In genomic region chr1:225822655-225823403, GRCh38 we compare ENCODE assay signal across 1 cellular context.
TF ChIP-seq lines count a peak whose summit lies in the region.

No MANE protein-coding gene starts in this region.

TF ChIP-seq in HepG2, 621 proteins besides CTCF, POLR2A, EP300 and RAD21:
- TF ChIP-seq ZNF24 (IDR thresholded peaks at IDR 0.05): no peak
- peak; percentile 68 for TF ChIP-seq ZNF121 (CRISPR knock-in tag; IDR thresholded peaks at IDR 0.05)
- TF ChIP-seq ZNF629 (CRISPR knock-in tag; conservative IDR thresholded peaks at IDR 0.05): peak; percentile 54; the same call in 1 of the 2 replicates
